ENCODE assay signal across 19 cellular contexts in genomic region chr6:51818520-51819022, GRCh38.
DNase-seq lines count a peak whose midpoint lies in the region; ATAC-seq, FAIRE-seq and TF ChIP-seq lines count a peak whose summit lies in the region.
"Had no signal": no experiment of that assay in that cellular context is flagged by ENCODE, and none has a peak within 500 bp of the region (broad histone marks: within the 10 kb centered on the region; RNA-seq: fewer than 3 reads in every experiment).

No MANE protein-coding gene starts in this region.

- no peaks in the 10 kb centered on the region for H4K20me1 ChIP-seq in HepG2 (ENCODE audit: insufficient read depth, low read length)
- H4K20me1 ChIP-seq: BLaER1 had no signal

- no peak overlapping the region for H2BK120ac ChIP-seq in mesendoderm (ENCODE audit: low read depth, low read length)

- no peak overlapping the region for H3K9ac ChIP-seq in HepG2 (ENCODE audit: insufficient read depth, low read depth, low read length)
- no peak overlapping the region for H3K9ac ChIP-seq in SK-N-MC (ENCODE audit: insufficient read length)
- H3K9ac ChIP-seq in mesendoderm (ENCODE audit: low read length): no peak overlapping the region
- H3K9ac ChIP-seq: BLaER1, GM23248, KMS-11 had no signal

- H3K36me3 ChIP-seq in HepG2 (replicated peaks in 1 of 2; ENCODE audit: control insufficient read depth in 1 of 2, insufficient read depth in 2 of 2, low read length in 2 of 2) (no peaks in the 10 kb centered on the region), right lobe of liver (no peaks in the 10 kb centered on the region), SK-N-MC (ENCODE audit: insufficient read depth, low read length) (peaks cover 5% of the 10 kb centered on the region; the same call in 1 of the 2 replicates), mesendoderm (ENCODE audit: control insufficient read depth, insufficient read depth, low read length) (no peaks in the 10 kb centered on the region)
- H3K36me3 ChIP-seq: BLaER1 had no signal

- H4K5ac ChIP-seq in mesendoderm (ENCODE audit: low read length): no peak overlapping the region

- H3K56ac ChIP-seq in mesendoderm (ENCODE audit: low read length): no peak overlapping the region

- no peak overlapping the region for H2BK15ac ChIP-seq in mesendoderm (replicated peaks; ENCODE audit: low read depth)

- DNase-seq in DMS53 (lab: John Stamatoyannopoulos, UW) (peak; percentile 23), DMS53 treated with DMSO at 0.1 percent for 48 hours (lab: John Stamatoyannopoulos, UW; ENCODE audit: unreplicated experiment) (no peak), HepG2 (ENCODE audit: low spot score) (no peak), right lobe of liver (no peak), SK-N-MC (ENCODE audit: low read depth, low spot score) (no peak), mesendoderm (peak; percentile 4), NCI-H2081 (lab: John Stamatoyannopoulos, UW) (no peak)
- DNase-seq: 8988T; CD4-positive, alpha-beta memory T cell; DMS79; GDM1; GM23248; H9 had no signal

- no peak for TF ChIP-seq RAD21 in HepG2 (CRISPR knock-in tag; IDR thresholded peaks at IDR 0.05)

- H3K27ac ChIP-seq in HepG2 (ENCODE audit: extremely low read length, insufficient read depth, low read length) (no peak overlapping the region), right lobe of liver (no peak overlapping the region), SK-N-MC (peak overlapping the region; percentile 0; the same call in 1 of the 2 replicates), mesendoderm (ENCODE audit: low read depth, low read length) (no peak overlapping the region)
- H3K27ac ChIP-seq: BLaER1, GM23248, KMS-11 had no signal

- H3K79me2 ChIP-seq in HepG2 (ENCODE audit: insufficient read depth, low read length) (no peaks in the 10 kb centered on the region), mesendoderm (ENCODE audit: control insufficient read depth, insufficient read depth, low read length) (no peaks in the 10 kb centered on the region)

- H4K8ac ChIP-seq in mesendoderm (ENCODE audit: low read depth, low read length): no peak overlapping the region

- CTCF ChIA-PET in HepG2 (lab: Yijun Ruan, JAX; ENCODE audit: low intra/inter-chr PET ratio, low total read pairs): no interaction called here

- H2AK5ac ChIP-seq in mesendoderm (ENCODE audit: low read length): no peak overlapping the region

- ATAC-seq in HepG2 (no peak), right lobe of liver (no peak), HG02610 (IDR thresholded peaks at IDR 0.05; ENCODE audit: unreplicated experiment) (no peak)

- 27% methylated on average over 6 of the region's 6 CpGs for WGBS in HepG2 (ENCODE audit: low lambda C conversion rate)
- WGBS in right lobe of liver (ENCODE audit: insufficient coverage, low coverage, low lambda C conversion rate, missing lambda C conversion rate): 47% methylated on average over 6 of the region's 6 CpGs
- no CpG with 5 or more reads among the region's 6 CpGs for WGBS in mesendoderm (ENCODE audit: extremely low coverage, insufficient coverage, low lambda C conversion rate)

- FAIRE-seq in HepG2 (lab: Jason Lieb, UNC): no peak
- FAIRE-seq: GM12892, GM18507, HTR-8/SVneo had no signal

- POLR2A ChIA-PET in HepG2 (lab: Yijun Ruan, JAX): no interaction called here

- H3K18ac ChIP-seq in mesendoderm (ENCODE audit: low read length): no peak overlapping the region

- TF ChIP-seq CTCF in HepG2 (CRISPR knock-in tag; IDR thresholded peaks at IDR 0.05) (no peak), right lobe of liver (IDR thresholded peaks at IDR 0.05) (no peak)

- H3K9me3 ChIP-seq in HepG2 (ENCODE audit: low read length) (no peaks in the 10 kb centered on the region), right lobe of liver (no peaks in the 10 kb centered on the region), SK-N-MC (ENCODE audit: low read depth, low read length) (no peaks in the 10 kb centered on the region)
- H3K9me3 ChIP-seq: BLaER1 had no signal

- H3K4me2 ChIP-seq in HepG2 (ENCODE audit: low read depth, low read length) (no peak overlapping the region), mesendoderm (ENCODE audit: low read length) (no peak overlapping the region)
- H3K4me2 ChIP-seq: BLaER1, KMS-11 had no signal

- BruUV-seq in HepG2 (replicated peaks; lab: Mats Ljungman, UMichigan): no TSS peak

- TF ChIP-seq POLR2A in HepG2 (IDR thresholded peaks at IDR 0.05; ENCODE audit: insufficient read depth in 1 of 2, low read depth in 2 of 2, low read length in 2 of 2) (no peak), right lobe of liver (IDR thresholded peaks at IDR 0.05) (no peak)

- H3K4me3 ChIP-seq in HepG2 (replicated peaks in 1 of 3; ENCODE audit: insufficient read depth in 1 of 3, low read depth in 2 of 3, low read length in 3 of 3) (no peak overlapping the region), right lobe of liver (no peak overlapping the region), SK-N-MC (no peak overlapping the region), mesendoderm (ENCODE audit: low read length) (no peak overlapping the region)
- H3K4me3 ChIP-seq: BLaER1, GM23248 had no signal

- H3K4ac ChIP-seq in mesendoderm (ENCODE audit: low read depth, low read length): no peak overlapping the region

- H3K4me1 ChIP-seq in HepG2 (ENCODE audit: insufficient read depth, low read length): no peaks in the 10 kb centered on the region
- no peaks in the 10 kb centered on the region for H3K4me1 ChIP-seq in right lobe of liver
- H3K4me1 ChIP-seq in mesendoderm (ENCODE audit: control insufficient read depth, low read depth, low read length): no peaks in the 10 kb centered on the region

- no peak overlapping the region for H3K23ac ChIP-seq in mesendoderm (ENCODE audit: low read length)

- H2AFZ ChIP-seq in HepG2 (ENCODE audit: low read length): no peak overlapping the region
- H2AFZ ChIP-seq: GM23248 had no signal

- intact Hi-C loops in HepG2 (cut with micrococcal nuclease; ENCODE audit: unreplicated experiment) (no loop called here), right lobe of liver (cut with DNase I) (no loop called here)

- H2BK5ac ChIP-seq in mesendoderm (ENCODE audit: low read length): no peak overlapping the region

- in situ Hi-C loops in HepG2 (cut with HindIII; ENCODE audit: extremely low pct_ligation_motif_present, low pct_unique_long_range_greater_than_20kb): no loop called here

- H3K27me3 ChIP-seq in HepG2 (ENCODE audit: control insufficient read depth in 1 of 2, insufficient read depth in 2 of 2, low read length in 2 of 2) (no peaks in the 10 kb centered on the region), right lobe of liver (no peaks in the 10 kb centered on the region), mesendoderm (ENCODE audit: insufficient read depth, low read length, poor library complexity) (no peaks in the 10 kb centered on the region)
- H3K27me3 ChIP-seq: BLaER1 had no signal

- H3K79me1 ChIP-seq in mesendoderm (ENCODE audit: low read length): no peaks in the 10 kb centered on the region

- TF ChIP-seq EP300 in HepG2 (IDR thresholded peaks at IDR 0.05; ENCODE audit: low read depth in 2 of 2, low read length in 2 of 2) (no peak), HepG2 (CRISPR knock-in tag; IDR thresholded peaks at IDR 0.05; ENCODE audit: borderline replicate concordance) (no peak)

TF ChIP-seq in HepG2, 621 proteins besides CTCF, POLR2A, EP300 and RAD21:
- TF ChIP-seq ZNF549 (CRISPR knock-in tag; IDR thresholded peaks at IDR 0.05): no peak
- TF ChIP-seq ZNF331 (CRISPR knock-in tag; IDR thresholded peaks at IDR 0.05): no peak
- no peak for TF ChIP-seq RXRB (CRISPR knock-in tag; IDR thresholded peaks at IDR 0.05; ENCODE audit: borderline replicate concordance)
- no peak for TF ChIP-seq PRDM15 (CRISPR knock-in tag; IDR thresholded peaks at IDR 0.05)
- 0 out of 2 replicates have a peak, but pooled peaks have one; percentile 14 for TF ChIP-seq THAP11 (CRISPR knock-in tag; IDR thresholded peaks at IDR 0.05)
- TF ChIP-seq GTF3A (CRISPR knock-in tag; conservative IDR thresholded peaks at IDR 0.05): no peak
- TF ChIP-seq ZNF276 (CRISPR knock-in tag; IDR thresholded peaks at IDR 0.05; ENCODE audit: low read depth): no peak

Comparison
In these comparisons a context has a peak if more than half of its experiments do, and no peak if none do; other contexts are left out.
1. DNase-seq: peak in DMS53 (single experiment) and mesendoderm (single experiment); none in DMS53 treated with DMSO at 0.1 percent for 48 hours (single experiment), HepG2 (single experiment), right lobe of liver (0 of 3), SK-N-MC (single experiment) and NCI-H2081 (0 of 2).